Comparison of ENCODE assay signal across 18 cellular contexts in the genomic region with DNA sequence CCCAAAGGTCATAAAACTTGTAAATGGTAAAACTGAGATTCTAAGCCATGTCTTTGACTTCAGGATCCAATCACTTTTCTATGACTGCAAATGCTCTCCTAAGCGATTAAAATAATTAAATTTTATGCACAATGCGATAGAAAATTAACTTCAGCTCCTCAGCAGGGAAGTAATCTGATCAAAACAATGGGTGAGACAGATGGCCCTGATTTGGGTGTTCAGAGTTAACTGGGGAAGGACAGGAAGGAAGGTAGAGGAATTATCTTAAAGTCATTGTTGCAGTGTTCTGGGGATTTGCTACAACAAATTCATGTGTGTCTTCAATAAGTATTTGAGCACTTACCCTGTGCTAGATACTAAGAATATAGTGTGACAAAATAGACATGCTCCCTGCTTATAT.
DNase-seq lines count a peak whose midpoint lies in the region; ATAC-seq and TF ChIP-seq lines count a peak whose summit lies in the region.
"Had no signal": no experiment of that assay in that cellular context is flagged by ENCODE, and none has a peak within 500 bp of the region (broad histone marks: within the 10 kb centered on the region; RNA-seq: fewer than 3 reads in every experiment).

No MANE protein-coding gene starts in this region.

- peak overlapping the region; percentile 73 for H2BK5ac ChIP-seq in mesendoderm (ENCODE audit: low read length)

- H3K23ac ChIP-seq in mesendoderm (ENCODE audit: low read length), result no peak overlapping the region

- no peak overlapping the region for H3K18ac ChIP-seq in mesendoderm (ENCODE audit: low read length)

- no peak for TF ChIP-seq CTCF in SK-N-SH (IDR thresholded peaks at IDR 0.05)
- TF ChIP-seq CTCF in natural killer cell (IDR thresholded peaks at IDR 0.05), result no peak

- TF ChIP-seq RAD21 in SK-N-SH (IDR thresholded peaks at IDR 0.05; ENCODE audit: low read length), result no peak

- WGBS in SK-N-SH (ENCODE audit: low lambda C conversion rate), result 10% methylated on average over 2 of the region's 2 CpGs
- WGBS in mesendoderm (ENCODE audit: extremely low coverage, insufficient coverage, low lambda C conversion rate), result no CpG with 5 or more reads among the region's 2 CpGs

- H4K8ac ChIP-seq in mesendoderm (ENCODE audit: low read depth, low read length), result no peak overlapping the region

- peak; percentile 61 for DNase-seq in D341Med (ENCODE audit: low spot score)
- DNase-seq in NCI-H524 treated with DMSO at 0.1 percent for 48 hours (lab: John Stamatoyannopoulos, UW), result peak; percentile 27
- no peak for DNase-seq in SK-N-SH
- DNase-seq in mesendoderm, result peak; percentile 56
- DNase-seq in natural killer cell, result no peak
- no peak for DNase-seq in kidney glomerular epithelial cell (lab: John Stamatoyannopoulos, UW)
- DNase-seq: ACHN; BE2C; C1 segment of cervical spinal cord; CD4-positive, CD25-positive, alpha-beta regulatory T cell; CD8-positive, alpha-beta memory T cell; COR-L47; DMS153; DMS79; GDM1; GM23248; HCEC 1CT had no signal

- H4K20me1 ChIP-seq in SK-N-SH (ENCODE audit: insufficient read depth), result no peaks in the 10 kb centered on the region

- no peaks in the 10 kb centered on the region for H3K79me2 ChIP-seq in SK-N-SH (ENCODE audit: insufficient read depth)
- no peaks in the 10 kb centered on the region for H3K79me2 ChIP-seq in mesendoderm (ENCODE audit: control insufficient read depth, insufficient read depth, low read length)

- H2AK5ac ChIP-seq in mesendoderm (ENCODE audit: low read length), result no peak overlapping the region

- H3K36me3 Mint-ChIP-seq in natural killer cell, result no peaks in the 10 kb centered on the region
- H3K36me3 Mint-ChIP-seq: CD4-positive, CD25-positive, alpha-beta regulatory T cell; CD8-positive, alpha-beta memory T cell had no signal

- H3F3A ChIP-seq in SK-N-SH (replicated peaks; ENCODE audit: insufficient read depth), result no peaks in the 10 kb centered on the region

- peaks cover 6 to 10% of the 10 kb centered on the region in 2 donors for H3K27me3 Mint-ChIP-seq in natural killer cell (ENCODE audit: low read depth in 2 of 2)

- no peaks in the 10 kb centered on the region for H3K4me1 Mint-ChIP-seq in natural killer cell
- H3K4me1 Mint-ChIP-seq: CD4-positive, CD25-positive, alpha-beta regulatory T cell; CD8-positive, alpha-beta memory T cell had no signal

- H3K9ac ChIP-seq in SK-N-SH, result no peak overlapping the region
- no peak overlapping the region for H3K9ac ChIP-seq in mesendoderm (ENCODE audit: low read length)
- H3K9ac ChIP-seq: GM23248 had no signal

- H3K27ac Mint-ChIP-seq in natural killer cell, result no peak overlapping the region
- H3K27ac Mint-ChIP-seq: CD4-positive, CD25-positive, alpha-beta regulatory T cell; CD8-positive, alpha-beta memory T cell had no signal

- H2BK120ac ChIP-seq in mesendoderm (ENCODE audit: low read depth, low read length), result no peak overlapping the region

- ATAC-seq in natural killer cell, result no peak
- no peak for ATAC-seq in GM21528 (IDR thresholded peaks at IDR 0.05; ENCODE audit: low FRiP score, unreplicated experiment)

- H3K27ac ChIP-seq in SK-N-SH (ENCODE audit: low read depth in 2 of 2, low read length in 1 of 2) (no peak overlapping the region), mesendoderm (ENCODE audit: low read depth, low read length) (peak overlapping the region; percentile 49)
- H3K27ac ChIP-seq: GM23248 had no signal

- no peak overlapping the region for H4K5ac ChIP-seq in mesendoderm (ENCODE audit: low read length)

- H3K4me3 ChIP-seq in SK-N-SH (ENCODE audit: low read depth in 2 of 2, low read length in 1 of 2), result no peak overlapping the region
- H3K4me3 ChIP-seq in mesendoderm (ENCODE audit: low read length), result no peak overlapping the region
- H3K4me3 ChIP-seq: GM23248 had no signal

- POLR2A ChIA-PET in SK-N-SH (lab: Yijun Ruan, JAX), result no interaction called here

- no peaks in the 10 kb centered on the region for H3K9me2 ChIP-seq in SK-N-SH

- TF ChIP-seq EP300 in SK-N-SH (IDR thresholded peaks at IDR 0.05; ENCODE audit: borderline replicate concordance in 1 of 2, low read depth in 1 of 2, low read length in 1 of 2), result no peak

- no peak overlapping the region for H3K4me3 Mint-ChIP-seq in natural killer cell
- H3K4me3 Mint-ChIP-seq: CD4-positive, CD25-positive, alpha-beta regulatory T cell; CD8-positive, alpha-beta memory T cell had no signal

- no peak overlapping the region for H2AFZ ChIP-seq in SK-N-SH (ENCODE audit: low read depth)
- H2AFZ ChIP-seq: GM23248 had no signal

- H3K56ac ChIP-seq in mesendoderm (ENCODE audit: low read length), result peak overlapping the region; percentile 44

- intact Hi-C loops in natural killer cell (cut with micrococcal nuclease), result no loop called here

- H3K36me3 ChIP-seq in SK-N-SH (replicated peaks in 1 of 2; ENCODE audit: control insufficient read depth in 1 of 2, insufficient read depth in 2 of 2, low read length in 1 of 2), result no peaks in the 10 kb centered on the region
- no peaks in the 10 kb centered on the region for H3K36me3 ChIP-seq in mesendoderm (ENCODE audit: control insufficient read depth, insufficient read depth, low read length)
- H3K36me3 ChIP-seq: BE2C had no signal

- H3K4me1 ChIP-seq in SK-N-SH (ENCODE audit: control insufficient read depth in 1 of 2, insufficient read depth in 2 of 2, low read depth in 1 of 2, low read length in 1 of 2) (peaks cover 0 to 5% of the 10 kb centered on the region in 2 experiments; a peak in 3 of 4 replicates), mesendoderm (ENCODE audit: control insufficient read depth, low read depth, low read length) (peaks cover 12% of the 10 kb centered on the region)
- H3K4me1 ChIP-seq: BE2C had no signal

- H3K27me3 ChIP-seq in SK-N-SH (ENCODE audit: insufficient read depth) (no peaks in the 10 kb centered on the region; the same call in 1 of the 2 replicates), mesendoderm (ENCODE audit: insufficient read depth, low read length, poor library complexity) (no peaks in the 10 kb centered on the region)
- H3K27me3 ChIP-seq: BE2C had no signal

- H3K9me3 ChIP-seq in SK-N-SH, result no peaks in the 10 kb centered on the region
- H3K9me3 ChIP-seq: BE2C had no signal

- no peak overlapping the region for H2BK15ac ChIP-seq in mesendoderm (replicated peaks; ENCODE audit: low read depth)

- H3K79me1 ChIP-seq in mesendoderm (ENCODE audit: low read length), result no peaks in the 10 kb centered on the region

- no peaks in the 10 kb centered on the region for H3K9me3 Mint-ChIP-seq in natural killer cell

- H3K4me2 ChIP-seq in SK-N-SH, result no peak overlapping the region
- H3K4me2 ChIP-seq in mesendoderm (ENCODE audit: low read length), result no peak overlapping the region

- CTCF ChIA-PET in SK-N-SH (lab: Yijun Ruan, JAX), result interaction anchor here (2.0 kb wide), 1 partner anchor 22 kb away, joined by 7 read pairs; no protein-coding TSS in a partner anchor

- peak overlapping the region; percentile 8 for H3K4ac ChIP-seq in mesendoderm (ENCODE audit: low read depth, low read length)

TF ChIP-seq in SK-N-SH, 30 proteins besides CTCF, POLR2A, EP300 and RAD21:
- TF ChIP-seq, protein P1, sequence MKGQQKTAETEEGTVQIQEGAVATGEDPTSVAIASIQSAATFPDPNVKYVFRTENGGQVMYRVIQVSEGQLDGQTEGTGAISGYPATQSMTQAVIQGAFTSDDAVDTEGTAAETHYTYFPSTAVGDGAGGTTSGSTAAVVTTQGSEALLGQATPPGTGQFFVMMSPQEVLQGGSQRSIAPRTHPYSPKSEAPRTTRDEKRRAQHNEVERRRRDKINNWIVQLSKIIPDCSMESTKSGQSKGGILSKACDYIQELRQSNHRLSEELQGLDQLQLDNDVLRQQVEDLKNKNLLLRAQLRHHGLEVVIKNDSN (IDR thresholded peaks at IDR 0.05; ENCODE audit: borderline replicate concordance, low read depth), result no peak
- peak; percentile 63 for TF ChIP-seq GATA2 (CRISPR knock-in tag; IDR thresholded peaks at IDR 0.05)

Comparison
In these comparisons a context has a peak if more than half of its experiments do, and no peak if none do; other contexts are left out.
1. DNase-seq: peak in D341Med (single experiment), NCI-H524 treated with DMSO at 0.1 percent for 48 hours (single experiment) and mesendoderm (single experiment); none in SK-N-SH (single experiment), natural killer cell (single experiment) and kidney glomerular epithelial cell (single experiment).